Comparison of ENCODE assay signal across 10 cellular contexts in the genomic region with DNA sequence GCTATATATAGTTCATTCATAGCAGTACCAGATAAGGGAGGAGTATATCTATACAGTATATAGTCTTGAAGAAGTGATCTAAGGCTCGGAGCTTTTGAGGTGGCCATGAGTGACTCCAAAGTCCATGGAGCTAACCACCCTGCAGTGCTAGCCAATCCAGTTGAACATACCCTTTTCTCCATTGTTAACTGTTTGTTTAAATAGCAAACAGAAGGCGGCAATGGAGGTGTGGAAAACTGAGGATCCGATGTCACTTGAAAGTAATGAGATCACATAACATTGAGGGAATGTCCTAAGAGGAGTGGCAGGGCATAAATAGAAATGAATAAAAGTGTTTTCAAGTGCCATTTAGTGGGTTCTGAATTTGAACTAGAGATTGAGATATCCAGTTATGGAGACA. TPM values are rescaled to one million over a fixed set of nuclear protein-coding genes. Genes with fewer than 3 reads are reported as not detected.
DNase-seq lines count a peak whose midpoint lies in the region; ATAC-seq, FAIRE-seq and TF ChIP-seq lines count a peak whose summit lies in the region.
"Had no signal": no experiment of that assay in that cellular context is flagged by ENCODE, and none has a peak within 500 bp of the region (broad histone marks: within the 10 kb centered on the region; RNA-seq: fewer than 3 reads in every experiment).

No MANE protein-coding gene starts in this region.

- H3K4me3 ChIP-seq in Caco-2 (ENCODE audit: low read depth, low read length), result peak overlapping the region; percentile 70
- peak overlapping the region; percentile 63 for H3K4me3 ChIP-seq in LNCaP clone FGC (ENCODE audit: low read depth, low read length)
- peak overlapping the region in 1 of 2 donors; percentile 42 for H3K4me3 ChIP-seq in left lung
- no peak overlapping the region for H3K4me3 ChIP-seq in effector memory CD4-positive, alpha-beta T cell (ENCODE audit: insufficient read depth, low read depth, low read length, poor library complexity, severe bottlenecking)
- no peak overlapping the region for H3K4me3 ChIP-seq in kidney (ENCODE audit: low read length in 2 of 2)
- H3K4me3 ChIP-seq: lung had no signal

- ATAC-seq in left lung (peak; percentile 18), GM19467 (IDR thresholded peaks at IDR 0.05; ENCODE audit: unreplicated experiment) (no peak)

- peaks cover 15% of the 10 kb centered on the region for H3K9me3 Mint-ChIP-seq in Caco-2 (ENCODE audit: unreplicated experiment)
- H3K9me3 Mint-ChIP-seq in activated T-helper 1 cell treated with anti-CD3 and anti-CD28 coated beads, Interleukin-12 subunit alpha, Interleukin-12 subunit beta, Interleukin-2, Interleukin-4 antibody, amounts not matched to agents 30 ng/mL and 10 ng/mL and 1 ng/mL, durations not matched to agents 14 hours and 24 hours and 36 hours, result no peaks in the 10 kb centered on the region

- peaks cover 13% of the 10 kb centered on the region for H3K4me1 Mint-ChIP-seq in Caco-2 (ENCODE audit: low read depth, unreplicated experiment)
- peaks cover 65% of the 10 kb centered on the region for H3K4me1 Mint-ChIP-seq in activated T-helper 1 cell treated with anti-CD3 and anti-CD28 coated beads, Interleukin-12 subunit alpha, Interleukin-12 subunit beta, Interleukin-2, Interleukin-4 antibody, amounts not matched to agents 30 ng/mL and 10 ng/mL and 1 ng/mL, durations not matched to agents 14 hours and 24 hours and 36 hours (ENCODE audit: low read depth)

- no peak overlapping the region for H3K27ac Mint-ChIP-seq in Caco-2 (ENCODE audit: unreplicated experiment)
- H3K27ac Mint-ChIP-seq in activated T-helper 1 cell treated with anti-CD3 and anti-CD28 coated beads, Interleukin-12 subunit alpha, Interleukin-12 subunit beta, Interleukin-2, Interleukin-4 antibody, amounts not matched to agents 30 ng/mL and 10 ng/mL and 1 ng/mL, durations not matched to agents 14 hours and 24 hours and 36 hours, result peak overlapping the region; percentile 94

- peaks cover 74% of the 10 kb centered on the region for H3K36me3 Mint-ChIP-seq in Caco-2 (ENCODE audit: insufficient read depth, unreplicated experiment)
- peaks cover 58% of the 10 kb centered on the region for H3K36me3 Mint-ChIP-seq in activated T-helper 1 cell treated with anti-CD3 and anti-CD28 coated beads, Interleukin-12 subunit alpha, Interleukin-12 subunit beta, Interleukin-2, Interleukin-4 antibody, amounts not matched to agents 30 ng/mL and 10 ng/mL and 1 ng/mL, durations not matched to agents 14 hours and 24 hours and 36 hours (ENCODE audit: low read depth)

- TSS peak; percentile 69 for BruUV-seq in Caco-2 (replicated peaks; lab: Mats Ljungman, UMichigan)

- H3K4me1 ChIP-seq in Caco-2, result peaks cover 32% of the 10 kb centered on the region
- H3K4me1 ChIP-seq in left lung, result peaks cover 12 to 54% of the 10 kb centered on the region in 2 donors
- no peaks in the 10 kb centered on the region for H3K4me1 ChIP-seq in effector memory CD4-positive, alpha-beta T cell (ENCODE audit: control insufficient read depth, insufficient read depth, low read length, poor library complexity, severe bottlenecking)
- H3K4me1 ChIP-seq in kidney (ENCODE audit: control insufficient read depth in 1 of 2, insufficient read depth in 1 of 2, low read depth in 1 of 2, low read length in 2 of 2), result no peaks in the 10 kb centered on the region

- peak overlapping the region; percentile 80 for H3K4me3 Mint-ChIP-seq in Caco-2 (ENCODE audit: unreplicated experiment)
- H3K4me3 Mint-ChIP-seq in activated T-helper 1 cell treated with anti-CD3 and anti-CD28 coated beads, Interleukin-12 subunit alpha, Interleukin-12 subunit beta, Interleukin-2, Interleukin-4 antibody, amounts not matched to agents 30 ng/mL and 10 ng/mL and 1 ng/mL, durations not matched to agents 14 hours and 24 hours and 36 hours, result peak overlapping the region; percentile 95

- CTCF ChIA-PET in Caco-2 (lab: Charles Lee), result interaction anchor here (0.6 to 1.1 kb wide), 2 partner anchors 12 to 39 kb away, joined by 3 to 4 read pairs; a partner anchor contains a TSS

- no peak for FAIRE-seq in kidney (lab: Jason Lieb, UNC)

- in situ Hi-C loops in GM13977 (cut with MboI; ENCODE audit: low pct_unique_long_range_greater_than_20kb, low sequenced_read_pairs, unreplicated experiment), result no loop called here

- H3K27me3 ChIP-seq in Caco-2 (replicated peaks; ENCODE audit: control insufficient read depth, insufficient read depth, low read length), result no peaks in the 10 kb centered on the region
- no peaks in the 10 kb centered on the region for H3K27me3 ChIP-seq in left lung
- H3K27me3 ChIP-seq in effector memory CD4-positive, alpha-beta T cell (replicated peaks; ENCODE audit: control insufficient read depth, insufficient read depth, low read length, poor library complexity, severe bottlenecking), result no peaks in the 10 kb centered on the region

- POLR2A ChIA-PET in Caco-2 (lab: Charles Lee), result interaction anchor here (2.6 kb wide), 1 partner anchor 12 kb away, joined by 13 read pairs; a partner anchor contains a TSS

- H3K27ac ChIP-seq in left lung (peak overlapping the region; percentile 53 to 87), kidney (ENCODE audit: low read depth in 2 of 2, low read length in 2 of 2) (no peak overlapping the region)
- H3K27ac ChIP-seq in effector memory CD4-positive, alpha-beta T cell (ENCODE audit: insufficient read depth, low read length, poor library complexity, severe bottlenecking), result no peak overlapping the region

- intact Hi-C loops in Caco-2 (cut with micrococcal nuclease; ENCODE audit: unreplicated experiment), result loop anchor here (1.0 to 5.0 kb wide), 3 partner anchors 12 to 213 kb away; a partner anchor contains a TSS
- intact Hi-C loops in activated T-helper 1 cell treated with anti-CD3 and anti-CD28 coated beads, Interleukin-12 subunit alpha, Interleukin-12 subunit beta, Interleukin-2, Interleukin-4 antibody, amounts not matched to agents 30 ng/mL and 10 ng/mL and 1 ng/mL, durations not matched to agents 14 hours and 24 hours and 36 hours (cut with micrococcal nuclease), result loop anchor here (1.0 to 5.0 kb wide), 4 partner anchors 15 to 358 kb away; a partner anchor contains a TSS
- intact Hi-C loops in left lung (cut with DNase I), result no loop called here
- intact Hi-C loops in kidney (cut with DNase I), result no loop called here

- no peak for TF ChIP-seq CTCF in Caco-2 (IDR thresholded peaks at IDR 0.05; ENCODE audit: insufficient read depth in 1 of 2, low read depth in 1 of 2, low read length in 1 of 2, severe bottlenecking in 1 of 2, unreplicated experiment in 1 of 2)
- no peak for TF ChIP-seq CTCF in LNCaP clone FGC (IDR thresholded peaks at IDR 0.05; ENCODE audit: control insufficient read depth, extremely low read depth, insufficient read depth)
- no peak for TF ChIP-seq CTCF in left lung (IDR thresholded peaks at IDR 0.05)
- no peak for TF ChIP-seq CTCF in GM13977 (IDR thresholded peaks at IDR 0.05; ENCODE audit: extremely low read depth, insufficient read depth, missing control alignments)
- no peak for TF ChIP-seq CTCF in kidney (IDR thresholded peaks at IDR 0.05; ENCODE audit: borderline replicate concordance, extremely low read depth, insufficient read depth)

- no peaks in the 10 kb centered on the region for H3K27me3 Mint-ChIP-seq in Caco-2 (ENCODE audit: insufficient read depth, unreplicated experiment)
- H3K27me3 Mint-ChIP-seq in activated T-helper 1 cell treated with anti-CD3 and anti-CD28 coated beads, Interleukin-12 subunit alpha, Interleukin-12 subunit beta, Interleukin-2, Interleukin-4 antibody, amounts not matched to agents 30 ng/mL and 10 ng/mL and 1 ng/mL, durations not matched to agents 14 hours and 24 hours and 36 hours (ENCODE audit: insufficient read depth), result no peaks in the 10 kb centered on the region

- DNase-seq in Caco-2 (peak; percentile 59 to 77), LNCaP clone FGC (ENCODE audit: low read depth) (peak; percentile 6), left lung (no peak), GM13977 (ENCODE audit: low spot score) (no peak), kidney (no peak)
- DNase-seq in activated T-helper 1 cell treated with anti-CD3 and anti-CD28 coated beads, Interleukin-12 subunit alpha, Interleukin-12 subunit beta, Interleukin-2, Interleukin-4 antibody, amounts not matched to agents 30 ng/mL and 10 ng/mL and 1 ng/mL, durations not matched to agents 14 hours and 24 hours and 36 hours (ENCODE audit: low spot score), result no peak
- DNase-seq in effector memory CD4-positive, alpha-beta T cell, result no peak
- DNase-seq: T-helper 9 cell had no signal

- no peak overlapping the region for H3K9ac ChIP-seq in kidney (ENCODE audit: low read length in 2 of 2)

- peaks cover 6% of the 10 kb centered on the region; the same call in 1 of the 2 replicates for H3K9me3 ChIP-seq in Caco-2
- H3K9me3 ChIP-seq in left lung, result no peaks in the 10 kb centered on the region
- no peaks in the 10 kb centered on the region for H3K9me3 ChIP-seq in effector memory CD4-positive, alpha-beta T cell (ENCODE audit: control insufficient read depth, low read length)
- no peaks in the 10 kb centered on the region for H3K9me3 ChIP-seq in kidney (ENCODE audit: control insufficient read depth in 1 of 2, low read length in 2 of 2)

- H3K36me3 ChIP-seq in Caco-2 (ENCODE audit: control insufficient read depth, insufficient read depth, low read length) (no peaks in the 10 kb centered on the region; the same call in 1 of the 2 replicates), left lung (peaks cover 5 to 39% of the 10 kb centered on the region in 2 donors), kidney (ENCODE audit: control insufficient read depth in 1 of 2, insufficient read depth in 2 of 2, low read length in 2 of 2) (peaks cover 9 to 16% of the 10 kb centered on the region in 2 donors)
- peaks cover 27% of the 10 kb centered on the region for H3K36me3 ChIP-seq in effector memory CD4-positive, alpha-beta T cell (ENCODE audit: control insufficient read depth, insufficient read depth, low read length)

RNA-seq across cellular contexts. Expression of a gene that starts 12.4 kb away (rescaled TPM):
- 5.1 and 6.0 TPM in 2 replicates for total RNA-seq in Caco-2 (2022)
- 10.8 and 11.0 TPM in 2 replicates for total RNA-seq in activated T-helper 1 cell treated with anti-CD3 and anti-CD28 coated beads, Interleukin-12 subunit alpha, Interleukin-12 subunit beta, Interleukin-2, Interleukin-4 antibody, amounts not matched to agents 30 ng/mL and 10 ng/mL and 1 ng/mL, durations not matched to agents 14 hours and 24 hours and 36 hours
- total RNA-seq in left lung, result 1 to 10 TPM; 5.4 TPM
- total RNA-seq in kidney, result 7.2 TPM
- 4.4 TPM for polyA plus RNA-seq in kidney (ENCODE audit: insufficient read depth, low read depth, low replicate concordance)

RNA-seq across cellular contexts. Expression of a gene that starts 54.6 kb away (rescaled TPM):
- total RNA-seq in Caco-2 (2022) (125 and 127 TPM in 2 replicates), left lung (100 to 1,000 TPM; 145 to 272 TPM), kidney (358 TPM)
- 241 and 247 TPM in 2 replicates for total RNA-seq in activated T-helper 1 cell treated with anti-CD3 and anti-CD28 coated beads, Interleukin-12 subunit alpha, Interleukin-12 subunit beta, Interleukin-2, Interleukin-4 antibody, amounts not matched to agents 30 ng/mL and 10 ng/mL and 1 ng/mL, durations not matched to agents 14 hours and 24 hours and 36 hours
- polyA plus RNA-seq in kidney (ENCODE audit: insufficient read depth, low read depth, low replicate concordance), result 57.8 TPM

Comparison
In these comparisons a context has a peak if more than half of its experiments do, and no peak if none do; other contexts are left out.
1. DNase-seq: peak in Caco-2 (2 of 2) and LNCaP clone FGC (single experiment); none in activated T-helper 1 cell treated with anti-CD3 and anti-CD28 coated beads, Interleukin-12 subunit alpha, Interleukin-12 subunit beta, Interleukin-2, Interleukin-4 antibody, amounts not matched to agents 30 ng/mL and 10 ng/mL and 1 ng/mL, durations not matched to agents 14 hours and 24 hours and 36 hours (single experiment), left lung (0 of 2), GM13977 (single experiment), effector memory CD4-positive, alpha-beta T cell (0 of 3) and kidney (single experiment).
2. H3K4me3 ChIP-seq: peak in Caco-2 (single experiment) and LNCaP clone FGC (single experiment); none in effector memory CD4-positive, alpha-beta T cell (single experiment) and kidney (0 of 2).
3. H3K27ac ChIP-seq: peak in left lung (2 of 2); none in effector memory CD4-positive, alpha-beta T cell (single experiment) and kidney (0 of 2).
4. intact Hi-C loops: an anchor here in Caco-2 (1.0 to 5.0 kb wide) and activated T-helper 1 cell treated with anti-CD3 and anti-CD28 coated beads, Interleukin-12 subunit alpha, Interleukin-12 subunit beta, Interleukin-2, Interleukin-4 antibody, amounts not matched to agents 30 ng/mL and 10 ng/mL and 1 ng/mL, durations not matched to agents 14 hours and 24 hours and 36 hours (1.0 to 5.0 kb wide); none called in left lung and kidney.